29 cellular contexts compared by ENCODE assay signal in the genomic region with DNA sequence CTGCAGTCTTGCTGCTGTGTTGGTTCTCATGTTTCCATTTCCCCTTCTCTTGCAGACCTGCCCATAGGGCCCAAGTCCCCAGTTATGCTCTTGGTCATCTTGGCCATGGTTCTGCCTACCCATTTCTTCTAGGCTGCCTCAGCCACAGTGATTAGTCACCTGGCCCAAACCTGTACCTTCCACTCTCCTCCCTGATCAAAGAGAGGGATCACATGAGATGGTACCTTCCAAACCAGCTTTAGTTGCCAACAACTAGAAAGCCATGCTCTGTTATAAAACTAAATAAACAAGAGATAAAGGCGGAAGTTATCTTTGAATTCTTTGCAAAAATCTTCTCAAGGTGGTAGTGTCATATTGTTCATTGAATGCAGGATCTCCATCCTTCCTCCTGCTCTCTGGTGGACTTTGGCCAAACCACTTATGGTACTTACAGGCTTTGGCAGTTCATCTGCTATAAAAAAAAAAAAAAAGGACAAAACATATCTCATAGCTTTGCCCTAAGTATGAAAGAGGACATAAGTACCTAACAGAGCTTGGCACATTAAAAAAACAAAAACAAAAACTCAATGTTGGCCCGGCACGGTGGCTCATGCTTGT. TPM values are rescaled to one million over a fixed set of nuclear protein-coding genes. Genes with fewer than 3 reads are reported as not detected.
DNase-seq lines count a peak whose midpoint lies in the region; ATAC-seq and TF ChIP-seq lines count a peak whose summit lies in the region.
"Had no signal": no experiment of that assay in that cellular context is flagged by ENCODE, and none has a peak within 500 bp of the region (broad histone marks: within the 10 kb centered on the region; RNA-seq: fewer than 3 reads in every experiment).

No MANE protein-coding gene starts in this region.

- no peak overlapping the region for H4K91ac ChIP-seq in trophoblast cell (ENCODE audit: low read depth, low read length)

- H3K36me3 Mint-ChIP-seq in osteocyte (ENCODE audit: unreplicated experiment): no peaks in the 10 kb centered on the region
- H3K36me3 Mint-ChIP-seq: activated CD8-positive, alpha-beta memory T cell treated with anti-CD3 and anti-CD28 coated beads, Interleukin-2, amount 10 ng/mL, durations not matched to agents 7 days and 5 days; WTC11 had no signal

- H2BK120ac ChIP-seq in trophoblast cell (ENCODE audit: insufficient read depth, low read length, poor library complexity): no peak overlapping the region

- ATAC-seq in Right ventricle myocardium inferior: peak; percentile 47
- ATAC-seq in HG03442 (IDR thresholded peaks at IDR 0.05; ENCODE audit: unreplicated experiment): no peak
- no peak for ATAC-seq in aorta (ENCODE audit: low FRiP score)
- ATAC-seq: activated CD8-positive, alpha-beta memory T cell treated with anti-CD3 and anti-CD28 coated beads, Interleukin-2, amount 10 ng/mL, durations not matched to agents 7 days and 5 days; WTC11 had no signal

- H3K27me3 ChIP-seq in hepatocyte: no peaks in the 10 kb centered on the region
- H3K27me3 ChIP-seq in trophoblast cell (ENCODE audit: insufficient read depth, low read length): no peaks in the 10 kb centered on the region
- no peaks in the 10 kb centered on the region for H3K27me3 ChIP-seq in aorta (ENCODE audit: control insufficient read depth in 1 of 2, insufficient read depth in 2 of 2, low read length in 1 of 2)

- H3K27ac ChIP-seq in hepatocyte (peak overlapping the region; percentile 88), trophoblast cell (ENCODE audit: low read depth, low read length) (no peak overlapping the region), aorta (ENCODE audit: low read depth in 1 of 2, low read length in 2 of 2) (no peak overlapping the region)
- H3K27ac ChIP-seq: GM23248, PC-9, skin epidermis had no signal

- no peaks in the 10 kb centered on the region for H3K9me3 Mint-ChIP-seq in osteocyte (ENCODE audit: unreplicated experiment)
- H3K9me3 Mint-ChIP-seq: CD4-positive, alpha-beta T cell; WTC11 had no signal

- peaks cover 30% of the 10 kb centered on the region for H3K27me3 Mint-ChIP-seq in osteocyte (ENCODE audit: unreplicated experiment)

- H2BK5ac ChIP-seq in trophoblast cell (ENCODE audit: low read depth, low read length, poor library complexity): no peak overlapping the region

- no peak overlapping the region for H3K4me2 ChIP-seq in hepatocyte
- H3K4me2 ChIP-seq in trophoblast cell (ENCODE audit: low read length): no peak overlapping the region
- H3K4me2 ChIP-seq: PC-9 had no signal

- intact Hi-C loops in Right ventricle myocardium inferior (cut with DNase I) (no loop called here), cardiac septum (cut with DNase I) (no loop called here), aorta (cut with DNase I) (no loop called here)

- CTCF ChIA-PET in HEK293T (lab: Yijun Ruan, JAX): no interaction called here

- H3K36me3 ChIP-seq in hepatocyte (replicated peaks; ENCODE audit: insufficient read depth, low read depth): no peaks in the 10 kb centered on the region
- H3K36me3 ChIP-seq in trophoblast cell (ENCODE audit: control insufficient read depth in 1 of 2, insufficient read depth in 2 of 2, low read length in 2 of 2): no peaks in the 10 kb centered on the region
- H3K36me3 ChIP-seq in aorta (ENCODE audit: control insufficient read depth in 1 of 2, insufficient read depth in 2 of 2, low read length in 1 of 2): no peaks in the 10 kb centered on the region

- H3K4me3 ChIP-seq in hepatocyte (no peak overlapping the region), trophoblast cell (ENCODE audit: low read depth, low read length) (no peak overlapping the region), aorta (ENCODE audit: low read length in 2 of 2) (no peak overlapping the region)
- H3K4me3 ChIP-seq: GM23248, lung, PC-9, skin epidermis had no signal

- H3K27ac Mint-ChIP-seq in osteocyte (ENCODE audit: unreplicated experiment): no peak overlapping the region
- H3K27ac Mint-ChIP-seq: activated CD8-positive, alpha-beta memory T cell treated with anti-CD3 and anti-CD28 coated beads, Interleukin-2, amount 10 ng/mL, durations not matched to agents 7 days and 5 days; CD4-positive, alpha-beta T cell; HFFc6; progenitor cell of endocrine pancreas; WTC11 had no signal

- H3K4ac ChIP-seq in trophoblast cell (ENCODE audit: low read depth, low read length): no peak overlapping the region

- H3K79me1 ChIP-seq in trophoblast cell (ENCODE audit: low read length): no peaks in the 10 kb centered on the region

- no peak overlapping the region for H2AFZ ChIP-seq in hepatocyte
- H2AFZ ChIP-seq in trophoblast cell (ENCODE audit: insufficient read depth, low read length, poor library complexity): no peak overlapping the region
- H2AFZ ChIP-seq: GM23248, PC-9 had no signal

- no peaks in the 10 kb centered on the region for H3K9me2 ChIP-seq in hepatocyte (replicated peaks; ENCODE audit: insufficient read depth)

- H3K4me1 Mint-ChIP-seq in osteocyte (ENCODE audit: unreplicated experiment): no peaks in the 10 kb centered on the region
- H3K4me1 Mint-ChIP-seq: activated CD8-positive, alpha-beta memory T cell treated with anti-CD3 and anti-CD28 coated beads, Interleukin-2, amount 10 ng/mL, durations not matched to agents 7 days and 5 days had no signal

- H3K18ac ChIP-seq in trophoblast cell (ENCODE audit: low read length): no peak overlapping the region

- H3K14ac ChIP-seq in trophoblast cell (ENCODE audit: low read length): no peak overlapping the region

- DNase-seq in Right ventricle myocardium inferior (ENCODE audit: missing footprints) (no peak), cardiac septum (ENCODE audit: low spot score) (no peak), hepatocyte (ENCODE audit: low spot score) (peak; percentile 48), trophoblast cell (no peak), HEK293T (ENCODE audit: extremely low spot score) (no peak), osteocyte (ENCODE audit: extremely low spot score, unreplicated experiment) (no peak), aorta (no peak)
- DNase-seq: 8988T; activated CD4-positive, alpha-beta T cell treated with anti-CD3 and anti-CD28 coated beads, Interleukin-2, amount 50 U/mL, for 1 hour; activated CD8-positive, alpha-beta memory T cell treated with anti-CD3 and anti-CD28 coated beads, Interleukin-2, amount 10 ng/mL, durations not matched to agents 7 days and 5 days; activated naive CD4-positive, alpha-beta T cell; activated T-cell treated with anti-CD3 and anti-CD28 coated beads, Interleukin-2, amount 50 U/mL, for 48 hours; CD4-positive, alpha-beta T cell; GM23248; HFFc6; islet precursor cell; NCI-H1048; NCI-H1694 treated with DMSO at 0.1 percent for 48 hours; NCI-H2171 treated with DMSO at 0.1 percent for 48 hours; NCI-H526; PC-9; SHP77; stimulated activated CD4-positive, alpha-beta T cell treated with anti-CD3 and anti-CD28 coated beads, Interleukin-2, amount 100 ng/mL, for 24 hours; T-helper 9 cell had no signal

- no peak overlapping the region for H3K4me3 Mint-ChIP-seq in osteocyte (ENCODE audit: unreplicated experiment)
- H3K4me3 Mint-ChIP-seq: activated CD8-positive, alpha-beta memory T cell treated with anti-CD3 and anti-CD28 coated beads, Interleukin-2, amount 10 ng/mL, durations not matched to agents 7 days and 5 days; CD4-positive, alpha-beta T cell; HFFc6; WTC11 had no signal

- no peak overlapping the region for H2AK5ac ChIP-seq in trophoblast cell (ENCODE audit: low read length)

- H4K8ac ChIP-seq in trophoblast cell (ENCODE audit: low read depth, low read length): no peak overlapping the region

- H3K4me1 ChIP-seq in hepatocyte (ENCODE audit: insufficient read depth): peaks cover 19% of the 10 kb centered on the region
- H3K4me1 ChIP-seq in trophoblast cell (ENCODE audit: control insufficient read depth in 1 of 2, insufficient read depth in 2 of 2, low read length in 2 of 2): peaks cover 7 to 10% of the 10 kb centered on the region in 2 experiments
- no peaks in the 10 kb centered on the region for H3K4me1 ChIP-seq in aorta (ENCODE audit: control insufficient read depth in 1 of 2, insufficient read depth in 2 of 2, low read length in 2 of 2)

- no peaks in the 10 kb centered on the region for H3K9me3 ChIP-seq in hepatocyte (ENCODE audit: low read depth)
- peaks cover 2% of the 10 kb centered on the region for H3K9me3 ChIP-seq in trophoblast cell (ENCODE audit: insufficient read depth, low read depth, low read length)
- H3K9me3 ChIP-seq in aorta (ENCODE audit: control insufficient read depth, low read length): no peaks in the 10 kb centered on the region

- H3K79me2 ChIP-seq in hepatocyte: no peaks in the 10 kb centered on the region
- H3K79me2 ChIP-seq in trophoblast cell (ENCODE audit: control insufficient read depth, insufficient read depth, low read length, poor library complexity): peaks cover 2% of the 10 kb centered on the region

- no peak overlapping the region for H3K23ac ChIP-seq in trophoblast cell (ENCODE audit: low read length)

- 48% methylated on average over 3 of the region's 3 CpGs for WGBS in hepatocyte (ENCODE audit: low lambda C conversion rate, missing lambda C conversion rate)
- WGBS in trophoblast cell (ENCODE audit: extremely low coverage, insufficient coverage, insufficient read length): no CpG with 5 or more reads among the region's 3 CpGs
- WGBS in aorta, 2 donors: 54 to 65% methylated on average over 3 of the region's 3 CpGs

- no peak overlapping the region for H2BK12ac ChIP-seq in trophoblast cell (ENCODE audit: low read length)

- H4K12ac ChIP-seq in trophoblast cell (ENCODE audit: low read depth, low read length): no peak overlapping the region

- POLR2A ChIA-PET in HEK293T (lab: Yijun Ruan, JAX): interaction anchor here (0.8 kb wide), 1 partner anchor 87 kb away, joined by 3 read pairs; a partner anchor contains a TSS

- peak overlapping the region; percentile 4 for H3K9ac ChIP-seq in trophoblast cell (ENCODE audit: low read length)
- H3K9ac ChIP-seq: GM23248 had no signal

- H4K20me1 ChIP-seq in hepatocyte (ENCODE audit: insufficient read depth, poor library complexity, severe bottlenecking): no peaks in the 10 kb centered on the region

- TF ChIP-seq CTCF in hepatocyte (IDR thresholded peaks at IDR 0.05; ENCODE audit: poor library complexity): no peak
- no peak for TF ChIP-seq CTCF in osteocyte (IDR thresholded peaks at IDR 0.05)

TF ChIP-seq in HEK293T, 16 proteins besides CTCF, POLR2A, EP300 and RAD21 (continues in another document):
- TF ChIP-seq FOXK2 (IDR thresholded peaks at IDR 0.05) (no peak), LEF1 (IDR thresholded peaks at IDR 0.05; ENCODE audit: borderline replicate concordance) (no peak), ZNF384 (IDR thresholded peaks at IDR 0.05) (no peak), HDGF (IDR thresholded peaks at IDR 0.05; ENCODE audit: borderline replicate concordance) (no peak), FOXA1 (IDR thresholded peaks at IDR 0.05) (no peak)

RNA-seq across cellular contexts. Expression of a gene that starts 25.8 kb away (rescaled TPM):
- total RNA-seq in Right ventricle myocardium inferior (341 TPM), cardiac septum (282 TPM), hepatocyte (20.0 and 24.1 TPM in 2 replicates), osteocyte (64.2 and 65.5 TPM in 2 replicates), aorta (10 to 100 TPM; 60.7 to 74.4 TPM)
- polyA plus RNA-seq in hepatocyte (34.6 and 35.7 TPM in 2 replicates), aorta (10 to 100 TPM; 25.8 to 41.0 TPM)
- polyA plus RNA-seq in trophoblast cell (2013): 18.5 and 18.7 TPM in 2 replicates
- total RNA-seq: activated CD8-positive, alpha-beta memory T cell treated with anti-CD3 and anti-CD28 coated beads, Interleukin-2, amount 10 ng/mL, durations not matched to agents 7 days and 5 days; CD4-positive, alpha-beta T cell had no signal

RNA-seq across cellular contexts. Expression of a gene that starts 39.7 kb away (rescaled TPM):
- total RNA-seq in Right ventricle myocardium inferior: 26.6 TPM
- 29.0 TPM for total RNA-seq in cardiac septum
- total RNA-seq in hepatocyte: 57.9 and 67.6 TPM in 2 replicates
- polyA plus RNA-seq in hepatocyte: 44.5 and 51.0 TPM in 2 replicates
- 33.3 and 34.1 TPM in 2 replicates for polyA plus RNA-seq in trophoblast cell (2013)
- total RNA-seq in osteocyte: 31.0 and 34.3 TPM in 2 replicates
- total RNA-seq in aorta: 10 to 100 TPM; 36.7 to 50.3 TPM
- polyA plus RNA-seq in aorta: 10 to 100 TPM; 25.0 to 84.9 TPM
